In the genomic region with DNA sequence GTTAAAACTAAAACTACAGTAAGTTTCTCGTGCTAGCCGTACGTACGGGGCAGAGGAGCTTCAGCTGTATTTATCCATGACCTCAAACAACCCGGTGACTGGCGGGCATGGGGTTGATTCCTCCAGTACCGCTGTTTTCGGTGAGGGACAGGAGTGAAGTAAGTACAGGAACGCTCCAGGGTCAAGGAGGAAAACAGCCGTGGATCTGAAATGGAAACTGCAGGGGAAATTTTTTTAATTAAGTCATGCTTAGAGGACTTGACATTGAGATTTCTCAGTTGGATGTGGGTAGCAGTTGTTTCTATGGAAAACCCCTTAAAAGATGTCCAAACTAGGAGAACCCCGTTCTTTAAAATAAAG, we compare ENCODE assay signal across 8 cellular contexts. TPM values are rescaled to one million over a fixed set of nuclear protein-coding genes. Genes with fewer than 3 reads are reported as not detected.
A peak's percentile ranks its signal among the peaks of the same experiment; 100 is the strongest.
DNase-seq lines count a peak whose midpoint lies in the region; TF ChIP-seq lines count a peak whose summit lies in the region.

No MANE protein-coding gene starts in this region.

- peak overlapping the region; percentile 83 to 94 (median 86) for H3K4me3 ChIP-seq in Peyer's patch

- H3K4me3 Mint-ChIP-seq in endothelial cell (ENCODE audit: unreplicated experiment) (peak overlapping the region; percentile 92), nephron (peak overlapping the region; percentile 85 to 89 (median 86))

- TF ChIP-seq POLR2A in Peyer's patch (IDR thresholded peaks at IDR 0.05), result no peak

- H3K4me1 Mint-ChIP-seq in endothelial cell (ENCODE audit: unreplicated experiment), result peaks cover 27% of the 10 kb centered on the region
- peaks cover 56% of the 10 kb centered on the region for H3K4me1 Mint-ChIP-seq in nephron

- no peaks in the 10 kb centered on the region for H3K9me3 ChIP-seq in Peyer's patch

- H3K27me3 ChIP-seq in Peyer's patch, result no peaks in the 10 kb centered on the region

- TF ChIP-seq CTCF in Peyer's patch (IDR thresholded peaks at IDR 0.05) (no peak), endothelial cell (IDR thresholded peaks at IDR 0.05; ENCODE audit: unreplicated experiment) (no peak), nephron (IDR thresholded peaks at IDR 0.05; ENCODE audit: unreplicated experiment in 3 of 3) (no peak)

- peak overlapping the region in 3 of 4 donors; percentile 54 to 73 (median 65) for H3K27ac ChIP-seq in Peyer's patch

- peak; percentile 70 for DNase-seq in DMS 273 (lab: John Stamatoyannopoulos, UW; ENCODE audit: unreplicated experiment)
- no peak for DNase-seq in DMS 273 treated with DMSO at 0.1 percent for 48 hours (lab: John Stamatoyannopoulos, UW)
- DNase-seq in Peyer's patch, result no peak
- no peak for DNase-seq in endothelial cell (ENCODE audit: low spot score)
- no peak for DNase-seq in iPS-NIHi11 (ENCODE audit: low spot score)
- DNase-seq in NCI-H1092 treated with DMSO at 0.1 percent for 48 hours (lab: John Stamatoyannopoulos, UW), result no peak
- no peak for DNase-seq in activated CD8-positive, alpha-beta memory T cell treated with anti-CD3 and anti-CD28 coated beads, Interleukin-2, amount 50 U/mL, for 48 hours

- H3K36me3 Mint-ChIP-seq in endothelial cell (ENCODE audit: low read depth, unreplicated experiment) (peaks cover 5% of the 10 kb centered on the region), nephron (ENCODE audit: low read depth) (peaks cover 5% of the 10 kb centered on the region)

- peaks cover 8% of the 10 kb centered on the region for H3K27me3 Mint-ChIP-seq in endothelial cell (ENCODE audit: unreplicated experiment)
- no peaks in the 10 kb centered on the region for H3K27me3 Mint-ChIP-seq in nephron (ENCODE audit: low read depth)

- no peaks in the 10 kb centered on the region for H3K9me3 Mint-ChIP-seq in endothelial cell (ENCODE audit: unreplicated experiment)
- no peaks in the 10 kb centered on the region for H3K9me3 Mint-ChIP-seq in nephron

- peaks cover 0 to 28% (median 8%) of the 10 kb centered on the region in 4 donors for H3K4me1 ChIP-seq in Peyer's patch

- no peaks in the 10 kb centered on the region for H3K36me3 ChIP-seq in Peyer's patch

- H3K27ac Mint-ChIP-seq in endothelial cell (ENCODE audit: unreplicated experiment) (peak overlapping the region; percentile 54), nephron (peak overlapping the region in 2 of 3 experiments; percentile 21 to 38)

RNA-seq across cellular contexts. Expression of a gene that starts 1.2 kb away (rescaled TPM):
- total RNA-seq in Peyer's patch, result 10 to 100 TPM; 21.4 to 37.1 (median 28.4) TPM
- 35.3 TPM for total RNA-seq in endothelial cell (ENCODE audit: unreplicated experiment)
